ENCODE assay signal across 8 cellular contexts in genomic region chr4:139416073-139416673, GRCh38. TPM values are rescaled to one million over a fixed set of nuclear protein-coding genes. Genes with fewer than 3 reads are reported as not detected.
A peak's percentile ranks its signal among the peaks of the same experiment; 100 is the strongest.
DNase-seq lines count a peak whose midpoint lies in the region; ATAC-seq and TF ChIP-seq lines count a peak whose summit lies in the region.

No MANE protein-coding gene starts in this region.

- no peaks in the 10 kb centered on the region for H3K4me1 ChIP-seq in mesenchymal stem cell (ENCODE audit: control insufficient read depth, insufficient read depth, low read depth, low read length)

- H2AFZ ChIP-seq in mesenchymal stem cell (ENCODE audit: low read depth, low read length), result no peak overlapping the region

- H3K9me3 ChIP-seq in mesenchymal stem cell (ENCODE audit: control insufficient read depth, low read length), result peaks cover 4% of the 10 kb centered on the region

- WGBS in mesenchymal stem cell, result no CpG with 5 or more reads among the region's 2 CpGs

- no peak overlapping the region for H3K14ac ChIP-seq in mesenchymal stem cell (ENCODE audit: low read length in 2 of 2)

- peaks cover 1% of the 10 kb centered on the region for H3K79me1 ChIP-seq in mesenchymal stem cell (replicated peaks; ENCODE audit: low read length, poor library complexity, severe bottlenecking)

- no peak overlapping the region for H3K27ac ChIP-seq in mesenchymal stem cell (ENCODE audit: low read length, poor library complexity, severe bottlenecking)

- no peak overlapping the region for H3K4ac ChIP-seq in mesenchymal stem cell (ENCODE audit: low read depth in 1 of 2, low read length in 2 of 2)

- H2BK15ac ChIP-seq in mesenchymal stem cell (ENCODE audit: low read depth, poor library complexity, severe bottlenecking), result no peak overlapping the region

- no peak overlapping the region for H2AK5ac ChIP-seq in mesenchymal stem cell (ENCODE audit: low read length, severe bottlenecking)

- ATAC-seq in GM18907 (IDR thresholded peaks at IDR 0.05; ENCODE audit: unreplicated experiment) (no peak), HG03280 (IDR thresholded peaks at IDR 0.05; ENCODE audit: unreplicated experiment) (no peak)

- peak; percentile 57 for TF ChIP-seq CTCF in GM10266 (IDR thresholded peaks at IDR 0.05; ENCODE audit: control insufficient read depth, insufficient read depth, low read depth, missing control alignments)
- peak; percentile 66 for TF ChIP-seq CTCF in choroid plexus epithelial cell (conservative IDR thresholded peaks at IDR 0.05; ENCODE audit: low read depth, low read length)

- no peak overlapping the region for H3K4me2 ChIP-seq in mesenchymal stem cell (ENCODE audit: low read length, poor library complexity, severe bottlenecking)

- H4K8ac ChIP-seq in mesenchymal stem cell (ENCODE audit: low read length), result no peak overlapping the region

- DNase-seq in Ammon's horn (ENCODE audit: low spot score) (peak; percentile 60), GM10266 (ENCODE audit: extremely low spot score) (no peak), NCI-H524 treated with DMSO at 0.1 percent for 48 hours (lab: John Stamatoyannopoulos, UW) (peak; percentile 84), choroid plexus epithelial cell (ENCODE audit: low read depth) (peak; percentile 80), mesenchymal stem cell (peak; percentile 51), retina (no peak)

- no peak overlapping the region for H4K91ac ChIP-seq in mesenchymal stem cell (ENCODE audit: low read length)

- H2BK12ac ChIP-seq in mesenchymal stem cell (ENCODE audit: low read length in 2 of 2), result no peak overlapping the region

- H3K18ac ChIP-seq in mesenchymal stem cell (ENCODE audit: low read depth in 1 of 2, low read length in 2 of 2), result no peak overlapping the region

- H3K9ac ChIP-seq in mesenchymal stem cell (ENCODE audit: low read length), result no peak overlapping the region

- H2BK120ac ChIP-seq in mesenchymal stem cell (ENCODE audit: low read depth, low read length), result no peak overlapping the region

- H2BK5ac ChIP-seq in mesenchymal stem cell (ENCODE audit: low read depth, low read length, poor library complexity, severe bottlenecking), result no peak overlapping the region

- H3K27me3 ChIP-seq in mesenchymal stem cell (ENCODE audit: control insufficient read depth in 1 of 2, insufficient read depth in 1 of 2, low read length in 2 of 2), result no peaks in the 10 kb centered on the region

- H3K4me3 ChIP-seq in choroid plexus epithelial cell (ENCODE audit: low read depth, low read length) (no peak overlapping the region), mesenchymal stem cell (ENCODE audit: insufficient read depth in 1 of 2, low read depth in 1 of 2, low read length in 2 of 2) (no peak overlapping the region)

- no peak overlapping the region for H3K23ac ChIP-seq in mesenchymal stem cell (ENCODE audit: low read length in 2 of 2)

- H3K36me3 ChIP-seq in mesenchymal stem cell (ENCODE audit: control insufficient read depth in 1 of 2, insufficient read depth in 2 of 2, low read depth in 1 of 2, low read length in 2 of 2), result peaks cover 2 to 18% of the 10 kb centered on the region in 2 experiments

RNA-seq across cellular contexts. Expression of gene RAB33B, which starts 37.7 kb away (rescaled TPM):
- 4.6 TPM for polyA plus RNA-seq in mesenchymal stem cell (2013, experiment 1 of 2)
- 5.2 TPM for polyA plus RNA-seq in mesenchymal stem cell (2013, experiment 2 of 2)

Comparison
In these comparisons a context has a peak if more than half of its experiments do, and no peak if none do; other contexts are left out.
1. DNase-seq: peak in Ammon's horn (single experiment), NCI-H524 treated with DMSO at 0.1 percent for 48 hours (single experiment), choroid plexus epithelial cell (single experiment) and mesenchymal stem cell (single experiment); none in GM10266 (single experiment) and retina (single experiment).